ENCODE assay signal across 1 cellular context in the genomic region with DNA sequence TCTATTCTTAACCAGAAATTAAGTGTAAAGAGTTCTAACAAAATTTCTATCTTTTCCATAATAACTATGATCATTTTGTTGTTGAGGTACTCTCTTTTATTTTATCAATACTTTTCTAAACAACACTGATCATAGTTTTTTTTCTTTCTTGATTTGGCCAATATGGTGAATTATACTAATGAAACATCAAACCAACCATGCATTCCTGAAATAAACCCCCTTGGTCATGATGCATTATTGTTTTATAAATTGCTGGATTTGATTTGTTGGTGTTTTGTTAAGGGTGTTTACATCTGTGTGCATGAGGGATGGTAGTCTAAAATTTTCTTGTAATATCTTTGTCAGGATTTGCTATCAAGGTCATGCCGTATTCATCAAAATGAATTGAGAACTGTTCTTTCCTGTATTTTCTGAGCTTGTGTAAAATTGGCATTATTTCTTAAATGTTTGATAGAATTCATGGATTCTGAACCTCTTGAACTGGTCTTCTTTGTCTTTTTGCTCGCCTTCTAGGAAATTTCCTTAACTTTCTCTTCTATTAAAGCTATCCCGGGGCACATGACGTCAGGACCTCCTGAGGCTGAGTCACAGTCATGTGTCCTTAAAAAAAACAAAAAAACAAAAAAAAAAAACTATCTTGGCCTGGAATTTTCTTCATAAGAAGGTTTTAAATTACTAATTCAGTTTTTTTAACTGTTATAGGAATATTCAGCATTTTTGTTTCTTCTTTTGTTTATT.
TF ChIP-seq lines count a peak whose summit lies in the region.

No MANE protein-coding gene starts in this region.

TF ChIP-seq in IMR-90, 13 proteins besides CTCF, POLR2A, EP300 and RAD21:
- no peak for TF ChIP-seq MXI1 (IDR thresholded peaks at IDR 0.05; ENCODE audit: borderline replicate concordance, low read depth, low read length)
- TF ChIP-seq, protein P1, sequence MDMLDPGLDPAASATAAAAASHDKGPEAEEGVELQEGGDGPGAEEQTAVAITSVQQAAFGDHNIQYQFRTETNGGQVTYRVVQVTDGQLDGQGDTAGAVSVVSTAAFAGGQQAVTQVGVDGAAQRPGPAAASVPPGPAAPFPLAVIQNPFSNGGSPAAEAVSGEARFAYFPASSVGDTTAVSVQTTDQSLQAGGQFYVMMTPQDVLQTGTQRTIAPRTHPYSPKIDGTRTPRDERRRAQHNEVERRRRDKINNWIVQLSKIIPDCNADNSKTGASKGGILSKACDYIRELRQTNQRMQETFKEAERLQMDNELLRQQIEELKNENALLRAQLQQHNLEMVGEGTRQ (IDR thresholded peaks at IDR 0.05; ENCODE audit: low read depth, low read length): 0 out of 2 replicates have a peak, but pooled peaks have one; percentile 21
